21 cellular contexts compared by ENCODE assay signal in genomic region chrX:115400960-115401359, GRCh38.
DNase-seq lines count a peak whose midpoint lies in the region; ATAC-seq and TF ChIP-seq lines count a peak whose summit lies in the region.
"Had no signal": no experiment of that assay in that cellular context is flagged by ENCODE, and none has a peak within 500 bp of the region (broad histone marks: within the 10 kb centered on the region; RNA-seq: fewer than 3 reads in every experiment).

No MANE protein-coding gene starts in this region.

- H3K36me3 ChIP-seq in GM23338 (ENCODE audit: insufficient read depth) = no peaks in the 10 kb centered on the region
- H3K36me3 ChIP-seq in neural progenitor cell = no peaks in the 10 kb centered on the region
- H3K36me3 ChIP-seq: heart left ventricle, thyroid gland had no signal

- H3K27me3 Mint-ChIP-seq in GM23338 (ENCODE audit: insufficient read depth, low read depth, poor library complexity) = peaks cover 5% of the 10 kb centered on the region
- no peaks in the 10 kb centered on the region for H3K27me3 Mint-ChIP-seq in neural progenitor cell (ENCODE audit: insufficient read depth, low read depth)
- H3K27me3 Mint-ChIP-seq: stimulated activated naive CD8-positive, alpha-beta T cell treated with anti-CD3 and anti-CD28 coated beads, Interleukin-15, Interleukin-2, amounts not matched to agents 100 ng/mL and 50 ng/mL, for 24 hours had no signal

- TF ChIP-seq CTCF in GM23338 (conservative IDR thresholded peaks at IDR 0.05; ENCODE audit: low read depth in 2 of 2) = no peak
- no peak for TF ChIP-seq CTCF in neural progenitor cell (IDR thresholded peaks at IDR 0.05)

- H3K4me3 ChIP-seq in GM23338 = no peak overlapping the region
- H3K4me3 ChIP-seq in neural progenitor cell = no peak overlapping the region
- H3K4me3 ChIP-seq: heart left ventricle, thyroid gland had no signal

- ATAC-seq in GM23338 = peak; percentile 61
- no peak for ATAC-seq in HG02571 (IDR thresholded peaks at IDR 0.05; ENCODE audit: unreplicated experiment)
- ATAC-seq: heart left ventricle, left ventricle myocardium superior, sciatic nerve had no signal

- H4K20me1 ChIP-seq in GM23338 (replicated peaks; ENCODE audit: insufficient read depth) = no peaks in the 10 kb centered on the region
- H4K20me1 ChIP-seq in neural progenitor cell (ENCODE audit: low read depth) = no peaks in the 10 kb centered on the region

- no peak overlapping the region for H3K9ac ChIP-seq in neural progenitor cell

- H3K4me1 ChIP-seq in GM23338 (ENCODE audit: insufficient read depth) (peaks cover 7% of the 10 kb centered on the region; the same call in 1 of the 2 replicates), neural progenitor cell (no peaks in the 10 kb centered on the region)
- H3K4me1 ChIP-seq: heart left ventricle, thyroid gland had no signal

- H3K79me2 ChIP-seq in GM23338 (replicated peaks; ENCODE audit: insufficient read depth) (no peaks in the 10 kb centered on the region), neural progenitor cell (ENCODE audit: low read depth) (no peaks in the 10 kb centered on the region)

- H3K9me3 ChIP-seq in neural progenitor cell (ENCODE audit: low read depth) = no peaks in the 10 kb centered on the region
- H3K9me3 ChIP-seq: heart left ventricle, thyroid gland had no signal

- H3K27ac ChIP-seq in GM23338 (ENCODE audit: low read depth) = no peak overlapping the region
- no peak overlapping the region for H3K27ac ChIP-seq in neural progenitor cell
- H3K27ac ChIP-seq: C4-2B, heart left ventricle, thyroid gland had no signal

- H2AFZ ChIP-seq in GM23338 (no peak overlapping the region), neural progenitor cell (replicated peaks) (no peak overlapping the region)

- H3K4me2 ChIP-seq in GM23338 (no peak overlapping the region), neural progenitor cell (no peak overlapping the region)

- H3K27me3 ChIP-seq in GM23338 (ENCODE audit: insufficient read depth) = no peaks in the 10 kb centered on the region
- no peaks in the 10 kb centered on the region for H3K27me3 ChIP-seq in neural progenitor cell
- H3K27me3 ChIP-seq: thyroid gland had no signal

- no peaks in the 10 kb centered on the region for H3K9me2 ChIP-seq in GM23338 (ENCODE audit: insufficient read depth)

- H3K4me1 Mint-ChIP-seq in GM23338 (peaks cover 17% of the 10 kb centered on the region), neural progenitor cell (peaks cover 38% of the 10 kb centered on the region)

- in situ Hi-C loops in SK-MEL-5 (cut with HindIII; ENCODE audit: low pct_unique_long_range_greater_than_20kb, low sequenced_read_pairs) = no loop called here

- DNase-seq in GM23338 (ENCODE audit: low spot score) = peak; percentile 4
- peak; percentile 33 for DNase-seq in SK-MEL-5 (ENCODE audit: low read depth, low spot score)
- DNase-seq in globus pallidus (ENCODE audit: low spot score) = peak; percentile 37
- peak; percentile 67 for DNase-seq in neural progenitor cell (ENCODE audit: low spot score)
- no peak for DNase-seq in T1000 (lab: John Stamatoyannopoulos, UW)
- no peak for DNase-seq in DMS53 (lab: John Stamatoyannopoulos, UW)
- DNase-seq in stimulated activated CD4-positive, alpha-beta T cell treated with anti-CD3 and anti-CD28 coated beads, Interleukin-4, amount 100 ng/mL, for 1 hour = no peak
- DNase-seq: activated CD4-positive, alpha-beta T cell treated with anti-CD3 and anti-CD28 coated beads for 48 hours; activated naive CD4-positive, alpha-beta T cell treated with Interleukin-2 at 50 U/mL for 16 hours; activated T-cell treated with anti-CD3 and anti-CD28 coated beads, Interleukin-2, amount 50 U/mL, for 48 hours; amniotic stem cell; HCEC 1CT; left ventricle myocardium superior; NCI-H524 treated with DMSO at 0.1 percent for 48 hours; stimulated activated CD4-positive, alpha-beta T cell treated with anti-CD3 and anti-CD28 coated beads, Interleukin-15, amount 100 ng/mL, for 24 hours; thyroid gland had no signal

- H3F3A ChIP-seq in GM23338 (replicated peaks; ENCODE audit: low read depth) (peaks cover 6% of the 10 kb centered on the region; the same call in 1 of the 2 replicates), neural progenitor cell (ENCODE audit: low read depth) (peaks cover 46% of the 10 kb centered on the region)

- H3K4me3 Mint-ChIP-seq in GM23338 = no peak overlapping the region
- no peak overlapping the region for H3K4me3 Mint-ChIP-seq in neural progenitor cell
- H3K4me3 Mint-ChIP-seq: stimulated activated naive CD8-positive, alpha-beta T cell treated with anti-CD3 and anti-CD28 coated beads, Interleukin-15, Interleukin-2, amounts not matched to agents 100 ng/mL and 50 ng/mL, for 24 hours had no signal

- H3K9me3 Mint-ChIP-seq in GM23338 (no peaks in the 10 kb centered on the region; the same call in 2 of the 3 replicates), neural progenitor cell (no peaks in the 10 kb centered on the region)
- H3K9me3 Mint-ChIP-seq: stimulated activated naive CD8-positive, alpha-beta T cell treated with anti-CD3 and anti-CD28 coated beads, Interleukin-15, Interleukin-2, amounts not matched to agents 100 ng/mL and 50 ng/mL, for 24 hours had no signal

- no peak overlapping the region for H3K27ac Mint-ChIP-seq in GM23338
- H3K27ac Mint-ChIP-seq in neural progenitor cell = peak overlapping the region; percentile 86
- H3K27ac Mint-ChIP-seq: stimulated activated naive CD8-positive, alpha-beta T cell treated with anti-CD3 and anti-CD28 coated beads, Interleukin-15, Interleukin-2, amounts not matched to agents 100 ng/mL and 50 ng/mL, for 24 hours had no signal

- H3K36me3 Mint-ChIP-seq in GM23338 (ENCODE audit: low read depth) (no peaks in the 10 kb centered on the region), neural progenitor cell (no peaks in the 10 kb centered on the region)

TF ChIP-seq in GM23338, 12 proteins besides CTCF, POLR2A, EP300 and RAD21 (continues in another document):
- no peak for TF ChIP-seq ETS1 (IDR thresholded peaks at IDR 0.05)
- TF ChIP-seq ZNF114 (CRISPR knock-in tag; IDR thresholded peaks at IDR 0.05) = no peak
- no peak for TF ChIP-seq EZH2phosphoT487 (IDR thresholded peaks at IDR 0.05; ENCODE audit: unreplicated experiment)
- no peak for TF ChIP-seq REST (IDR thresholded peaks at IDR 0.05; ENCODE audit: unreplicated experiment)
- TF ChIP-seq EZH2 (IDR thresholded peaks at IDR 0.05; ENCODE audit: low read depth, unreplicated experiment) = no peak
- TF ChIP-seq POLR2AphosphoS5 (IDR thresholded peaks at IDR 0.05; ENCODE audit: low read depth) = no peak
- TF ChIP-seq ZNF331 (CRISPR knock-in tag; IDR thresholded peaks at IDR 0.05; ENCODE audit: low read depth) = no peak
- no peak for TF ChIP-seq JUNB (IDR thresholded peaks at IDR 0.05; ENCODE audit: unreplicated experiment)

Comparison
In these comparisons a context has a peak if more than half of its experiments do, and no peak if none do; other contexts are left out.
1. DNase-seq: peak in GM23338 (single experiment), SK-MEL-5 (single experiment), globus pallidus (single experiment) and neural progenitor cell (single experiment); none in T1000 (single experiment), DMS53 (single experiment) and stimulated activated CD4-positive, alpha-beta T cell treated with anti-CD3 and anti-CD28 coated beads, Interleukin-4, amount 100 ng/mL, for 1 hour (single experiment).